In genomic region chr12:29382251-29382650, GRCh38 we compare ENCODE assay signal across 12 cellular contexts. TPM values are rescaled to one million over a fixed set of nuclear protein-coding genes. Genes with fewer than 3 reads are reported as not detected.
A peak's percentile ranks its signal among the peaks of the same experiment; 100 is the strongest.
DNase-seq lines count a peak whose midpoint lies in the region; ATAC-seq and TF ChIP-seq lines count a peak whose summit lies in the region.
"Had no signal": no experiment of that assay in that cellular context is flagged by ENCODE, and none has a peak within 500 bp of the region (broad histone marks: within the 10 kb centered on the region; RNA-seq: fewer than 3 reads in every experiment).

No MANE protein-coding gene starts in this region.

- no peak overlapping the region for H3K4me3 Mint-ChIP-seq in endodermal cell
- no peak overlapping the region for H3K4me3 Mint-ChIP-seq in stimulated activated memory B cell treated with anti-CD40 and anti-IgM and Interleukin-4, amounts not matched to agents 10 μg/mL and 1 μg/mL and 100 μg/mL, for 72 hours

- CTCF ChIA-PET in OCI-LY7 (lab: Charles Lee; ENCODE audit: unreplicated experiment) = no interaction called here

- peaks cover 24% of the 10 kb centered on the region for H3K9me3 Mint-ChIP-seq in endodermal cell
- H3K9me3 Mint-ChIP-seq in stimulated activated memory B cell treated with anti-CD40 and anti-IgM and Interleukin-4, amounts not matched to agents 10 μg/mL and 1 μg/mL and 100 μg/mL, for 72 hours = no peaks in the 10 kb centered on the region

- DNase-seq in cardiac muscle cell (ENCODE audit: low read depth in 1 of 2, low spot score in 1 of 2) = no peak
- DNase-seq in Right ventricle myocardium superior = no peak
- DNase-seq in OCI-LY7 (ENCODE audit: low spot score) = no peak
- DNase-seq in endodermal cell = no peak
- no peak for DNase-seq in posterior vena cava (ENCODE audit: low spot score)
- no peak for DNase-seq in NCI-H128 (lab: John Stamatoyannopoulos, UW; ENCODE audit: unreplicated experiment)
- no peak for DNase-seq in activated CD4-positive, CD25-positive, alpha-beta regulatory T cell (lab: John Stamatoyannopoulos, UW)
- DNase-seq: gastrocnemius medialis; NK-92 treated with Interleukin-12 subunit alpha and Interleukin-12 subunit beta, amount 100 ng/mL, for 24 hours; stimulated activated CD4-positive, alpha-beta T cell treated with anti-CD3 and anti-CD28 coated beads, Interleukin-1b, Interleukin-23, amount 100 ng/mL, for 48 hours; WERI-Rb-1 had no signal

- ATAC-seq in Right ventricle myocardium superior (ENCODE audit: poor library complexity) = no peak
- no peak for ATAC-seq in stimulated activated memory B cell treated with anti-CD40 and anti-IgM and Interleukin-4, amounts not matched to agents 10 μg/mL and 1 μg/mL and 100 μg/mL, for 72 hours

- H3K9me3 ChIP-seq in cardiac muscle cell (ENCODE audit: low read depth) (no peaks in the 10 kb centered on the region), OCI-LY7 (ENCODE audit: low read length) (peaks cover 9% of the 10 kb centered on the region), endodermal cell (ENCODE audit: control insufficient read depth, low read length) (peaks cover 4% of the 10 kb centered on the region)
- H3K9me3 ChIP-seq: gastrocnemius medialis had no signal

- TF ChIP-seq CTCF in cardiac muscle cell (IDR thresholded peaks at IDR 0.05; ENCODE audit: low read depth, low read length) (no peak), OCI-LY7 (conservative IDR thresholded peaks at IDR 0.05; ENCODE audit: low read length) (no peak), endodermal cell (conservative IDR thresholded peaks at IDR 0.05) (no peak)

- H3K4me2 ChIP-seq in OCI-LY7 (ENCODE audit: low read length) = peak overlapping the region; percentile 78; the same call in 1 of the 2 replicates

- H3K4me3 ChIP-seq in cardiac muscle cell = peak overlapping the region; percentile 80
- no peak overlapping the region for H3K4me3 ChIP-seq in OCI-LY7 (ENCODE audit: low read depth, low read length, poor library complexity, severe bottlenecking)
- peak overlapping the region; percentile 99 for H3K4me3 ChIP-seq in endodermal cell (ENCODE audit: low read length)

- no peaks in the 10 kb centered on the region for H3K36me3 ChIP-seq in cardiac muscle cell
- H3K36me3 ChIP-seq in OCI-LY7 (ENCODE audit: insufficient read depth, low read length) = peaks cover 17% of the 10 kb centered on the region
- H3K36me3 ChIP-seq in endodermal cell (ENCODE audit: control insufficient read depth, insufficient read depth, low read length) = peaks cover 9% of the 10 kb centered on the region
- H3K36me3 ChIP-seq: gastrocnemius medialis had no signal

- no peaks in the 10 kb centered on the region for H3K27me3 ChIP-seq in cardiac muscle cell
- no peaks in the 10 kb centered on the region for H3K27me3 ChIP-seq in endodermal cell (ENCODE audit: control insufficient read depth, insufficient read depth, low read length, poor library complexity, severe bottlenecking)
- H3K27me3 ChIP-seq: gastrocnemius medialis had no signal

- 79 to 83% methylated on average over 1 to 2 of the region's 2 CpGs for WGBS in endodermal cell (ENCODE audit: insufficient coverage in 1 of 2, insufficient read length in 1 of 2), 2 experiments

- no peaks in the 10 kb centered on the region for H3K27me3 Mint-ChIP-seq in endodermal cell (ENCODE audit: insufficient read depth)
- H3K27me3 Mint-ChIP-seq in stimulated activated memory B cell treated with anti-CD40 and anti-IgM and Interleukin-4, amounts not matched to agents 10 μg/mL and 1 μg/mL and 100 μg/mL, for 72 hours = no peaks in the 10 kb centered on the region

- no TSS peak for BruUV-seq in OCI-LY7 (replicated peaks; lab: Mats Ljungman, UMichigan)

- POLR2A ChIA-PET in OCI-LY7 (lab: Charles Lee) = no interaction called here

- H3K79me2 ChIP-seq in OCI-LY7 (ENCODE audit: insufficient read depth, low read depth, low read length) = peaks cover 35% of the 10 kb centered on the region

- H2AFZ ChIP-seq in OCI-LY7 (ENCODE audit: low read length) = peak overlapping the region; percentile 99; the same call in 1 of the 2 replicates

- H3K9me2 ChIP-seq in OCI-LY7 (ENCODE audit: insufficient read depth, low read length) = no peaks in the 10 kb centered on the region

- H3K36me3 Mint-ChIP-seq in endodermal cell (ENCODE audit: low read depth) = peaks cover 11% of the 10 kb centered on the region
- no peaks in the 10 kb centered on the region for H3K36me3 Mint-ChIP-seq in stimulated activated memory B cell treated with anti-CD40 and anti-IgM and Interleukin-4, amounts not matched to agents 10 μg/mL and 1 μg/mL and 100 μg/mL, for 72 hours

- no peak overlapping the region for H3K9ac ChIP-seq in endodermal cell (ENCODE audit: extremely low read depth, low read length, poor library complexity, severe bottlenecking)

- H3K27ac ChIP-seq in cardiac muscle cell (no peak overlapping the region), OCI-LY7 (ENCODE audit: low read depth, low read length, poor library complexity, severe bottlenecking) (no peak overlapping the region), endodermal cell (ENCODE audit: low read depth, low read length) (no peak overlapping the region)

- H3K4me1 ChIP-seq in cardiac muscle cell (ENCODE audit: low read depth) (peaks cover 9% of the 10 kb centered on the region), OCI-LY7 (ENCODE audit: insufficient read depth, low read length, poor library complexity, severe bottlenecking) (peaks cover 21% of the 10 kb centered on the region), endodermal cell (ENCODE audit: control insufficient read depth, insufficient read depth, low read length) (peaks cover 2% of the 10 kb centered on the region)

- H3K4me1 Mint-ChIP-seq in endodermal cell = peaks cover 31% of the 10 kb centered on the region
- H3K4me1 Mint-ChIP-seq in stimulated activated memory B cell treated with anti-CD40 and anti-IgM and Interleukin-4, amounts not matched to agents 10 μg/mL and 1 μg/mL and 100 μg/mL, for 72 hours = peaks cover 21% of the 10 kb centered on the region

- intact Hi-C loops in Right ventricle myocardium superior (cut with DNase I) (no loop called here), OCI-LY7 (cut with micrococcal nuclease; ENCODE audit: unreplicated experiment) (loop anchor here (5.0 kb wide), 2 partner anchors 45 to 1370 kb away; partner anchors contain the start of gene CAPRIN2), posterior vena cava (cut with DNase I) (no loop called here)

- H4K20me1 ChIP-seq in OCI-LY7 (ENCODE audit: insufficient read depth, low read length) = peaks cover 13% of the 10 kb centered on the region; the same call in 1 of the 2 replicates

- no peak overlapping the region for H3K27ac Mint-ChIP-seq in endodermal cell
- peak overlapping the region; percentile 84 for H3K27ac Mint-ChIP-seq in stimulated activated memory B cell treated with anti-CD40 and anti-IgM and Interleukin-4, amounts not matched to agents 10 μg/mL and 1 μg/mL and 100 μg/mL, for 72 hours

RNA-seq across cellular contexts. Expression of gene ERGIC2, which starts 1.3 kb away (rescaled TPM):
- 33.0 and 44.4 TPM in 2 replicates for total RNA-seq in cardiac muscle cell
- polyA plus RNA-seq in cardiac muscle cell = 116 and 130 TPM in 2 replicates
- 72.4 TPM for total RNA-seq in Right ventricle myocardium superior
- total RNA-seq in OCI-LY7 (2014; rRNA removed; shearing (Covaris generic)) = 27.8 and 34.5 TPM in 2 replicates
- 55.9 and 61.7 TPM in 2 replicates for total RNA-seq in OCI-LY7 (2022)
- total RNA-seq in endodermal cell = 100 to 1,000 TPM; 101 to 170 TPM
- polyA plus RNA-seq in endodermal cell (2013, experiment 1 of 2) = 70.5 TPM
- polyA plus RNA-seq in endodermal cell (2013, experiment 2 of 2) = 68.6 TPM
- 10 to 100 TPM; 79.5 to 93.4 TPM for total RNA-seq in posterior vena cava
